ENCODE assay signal across 1 cellular context in the genomic region with DNA sequence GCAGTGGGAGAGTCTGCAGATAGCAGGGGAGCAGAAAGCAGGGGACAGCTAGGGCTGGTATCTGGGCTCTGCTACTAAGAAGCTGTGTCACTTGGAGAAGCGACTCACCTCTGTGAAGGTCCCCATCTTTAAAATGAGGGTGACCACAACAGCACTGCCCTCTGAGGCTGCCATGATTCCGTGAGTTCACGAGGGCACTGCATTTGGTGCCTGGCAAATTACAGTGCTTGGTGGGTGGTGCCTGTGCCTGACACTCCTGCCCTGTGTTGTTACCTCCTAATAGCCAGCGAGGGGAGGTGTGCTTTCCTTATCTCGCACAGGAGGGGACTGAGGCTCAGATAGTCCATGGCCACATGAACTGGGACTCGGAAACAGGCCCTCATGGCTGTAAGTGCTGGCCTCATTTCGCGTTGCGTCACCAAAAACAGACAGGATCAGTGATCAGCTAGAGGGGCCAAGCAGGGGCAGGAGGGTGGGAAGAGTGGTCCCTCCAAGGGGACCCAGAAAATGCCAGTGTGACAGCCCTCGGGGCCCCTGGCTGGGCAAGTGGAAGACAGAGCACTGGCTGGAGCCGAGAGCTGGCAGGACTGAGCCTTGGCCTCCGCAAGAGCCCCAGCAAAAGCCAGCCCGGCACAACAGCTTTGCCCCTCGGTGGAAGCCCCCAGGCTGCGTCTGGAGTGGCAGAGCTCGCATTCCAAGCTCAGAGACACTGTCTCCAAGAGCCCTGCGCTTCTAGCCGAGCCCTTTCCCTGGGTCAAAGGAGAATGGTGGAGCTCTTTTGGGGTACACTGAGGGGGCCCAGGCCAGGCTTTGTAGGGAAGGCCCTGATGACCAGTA.
TF ChIP-seq lines count a peak whose summit lies in the region.

No MANE protein-coding gene starts in this region.

TF ChIP-seq in H1, 55 proteins besides CTCF, POLR2A, EP300 and RAD21:
- TF ChIP-seq POU5F1 (IDR thresholded peaks at IDR 0.05; ENCODE audit: low read depth, low read length) = no peak
- TF ChIP-seq RNF2 (IDR thresholded peaks at IDR 0.05; ENCODE audit: borderline replicate concordance, low read depth, low read length, missing control alignments, poor library complexity, severe bottlenecking) = no peak
- no peak for TF ChIP-seq TBP (IDR thresholded peaks at IDR 0.05; ENCODE audit: low read depth, low read length)
- TF ChIP-seq SAP30 (IDR thresholded peaks at IDR 0.05; ENCODE audit: insufficient read depth, insufficient replicate concordance, low read length) = no peak
- no peak for TF ChIP-seq RBBP5 (IDR thresholded peaks at IDR 0.05; ENCODE audit: borderline replicate concordance, low read depth, low read length)
- TF ChIP-seq CREB1 (IDR thresholded peaks at IDR 0.05) = no peak
- TF ChIP-seq SRF (IDR thresholded peaks at IDR 0.05; ENCODE audit: low read depth, low read length) = no peak
- no peak for TF ChIP-seq EGR1 (IDR thresholded peaks at IDR 0.05; ENCODE audit: borderline replicate concordance, low read depth, low read length)
- no peak for TF ChIP-seq CHD2 (IDR thresholded peaks at IDR 0.05; ENCODE audit: low read length)
- TF ChIP-seq SIN3A (conservative IDR thresholded peaks at IDR 0.05 in 1 of 2, IDR thresholded peaks at IDR 0.05 in 1 of 2; ENCODE audit: low read depth in 1 of 2, low read length in 2 of 2) = no peak
- TF ChIP-seq ZNF274 (IDR thresholded peaks at IDR 0.05; ENCODE audit: borderline replicate concordance, extremely low read depth, low read length) = no peak
- TF ChIP-seq BRCA1 (IDR thresholded peaks at IDR 0.05; ENCODE audit: low read depth, low read length) = no peak
- no peak for TF ChIP-seq CHD1 (IDR thresholded peaks at IDR 0.05; ENCODE audit: low read depth, low read length)
